16 cellular contexts compared by ENCODE assay signal in genomic region chr17:58001461-58002124, GRCh38. TPM values are rescaled to one million over a fixed set of nuclear protein-coding genes. Genes with fewer than 3 reads are reported as not detected.
DNase-seq lines count a peak whose midpoint lies in the region; ATAC-seq, FAIRE-seq and TF ChIP-seq lines count a peak whose summit lies in the region.
"Had no signal": no experiment of that assay in that cellular context is flagged by ENCODE, and none has a peak within 500 bp of the region (broad histone marks: within the 10 kb centered on the region; RNA-seq: fewer than 3 reads in every experiment).

No MANE protein-coding gene starts in this region.

- H3K36me3 Mint-ChIP-seq in activated T-cell treated with anti-CD3 and anti-CD28 coated beads, Interleukin-2, amount 50 U/mL, for 24 hours (ENCODE audit: low read depth) = peaks cover 100% of the 10 kb centered on the region
- H3K36me3 Mint-ChIP-seq in activated T-cell treated with anti-CD3 and anti-CD28 coated beads, Interleukin-2, amount 50 U/mL, for 4 hours (ENCODE audit: insufficient read depth) = peaks cover 45% of the 10 kb centered on the region
- peaks cover 73% of the 10 kb centered on the region for H3K36me3 Mint-ChIP-seq in HFFc6 (ENCODE audit: low read depth)
- H3K36me3 Mint-ChIP-seq in activated T-helper 17 cell treated with anti-CD3 and anti-CD28 coated beads, Interleukin-2, amount 50 U/mL, for 72 hours (ENCODE audit: low read depth) = peaks cover 100% of the 10 kb centered on the region
- peaks cover 50% of the 10 kb centered on the region for H3K36me3 Mint-ChIP-seq in natural killer cell treated with Interleukin-12 subunit alpha and Interleukin-12 subunit beta and Interleukin-15 and Interleukin-18, amount 100 ng/mL, for 72 hours

- H3K9me3 Mint-ChIP-seq in activated T-cell treated with anti-CD3 and anti-CD28 coated beads, Interleukin-2, amount 50 U/mL, for 24 hours = no peaks in the 10 kb centered on the region
- H3K9me3 Mint-ChIP-seq in activated T-cell treated with anti-CD3 and anti-CD28 coated beads, Interleukin-2, amount 50 U/mL, for 4 hours = no peaks in the 10 kb centered on the region
- no peaks in the 10 kb centered on the region for H3K9me3 Mint-ChIP-seq in HFFc6
- no peaks in the 10 kb centered on the region for H3K9me3 Mint-ChIP-seq in activated T-helper 17 cell treated with anti-CD3 and anti-CD28 coated beads, Interleukin-2, amount 50 U/mL, for 72 hours
- no peaks in the 10 kb centered on the region for H3K9me3 Mint-ChIP-seq in natural killer cell treated with Interleukin-12 subunit alpha and Interleukin-12 subunit beta and Interleukin-15 and Interleukin-18, amount 100 ng/mL, for 72 hours
- H3K9me3 Mint-ChIP-seq: activated naive CD4-positive, alpha-beta T cell treated with anti-CD3 and anti-CD28 coated beads, Interleukin-2, amount 50 U/mL, for 24 hours had no signal

- peak overlapping the region; percentile 81 for H3K27ac Mint-ChIP-seq in activated T-cell treated with anti-CD3 and anti-CD28 coated beads, Interleukin-2, amount 50 U/mL, for 24 hours
- peak overlapping the region; percentile 62; the same call in 1 of the 2 replicates for H3K27ac Mint-ChIP-seq in HFFc6
- H3K27ac Mint-ChIP-seq in activated T-helper 17 cell treated with anti-CD3 and anti-CD28 coated beads, Interleukin-2, amount 50 U/mL, for 72 hours = no peak overlapping the region
- peak overlapping the region; percentile 56 to 72 for H3K27ac Mint-ChIP-seq in natural killer cell treated with Interleukin-12 subunit alpha and Interleukin-12 subunit beta and Interleukin-15 and Interleukin-18, amount 100 ng/mL, for 72 hours

- no peak for DNase-seq in activated T-cell treated with anti-CD3 and anti-CD28 coated beads, Interleukin-2, amount 50 U/mL, for 24 hours
- no peak for DNase-seq in activated T-cell treated with anti-CD3 and anti-CD28 coated beads, Interleukin-2, amount 50 U/mL, for 4 hours
- DNase-seq in HFFc6 (no peak), HTR-8/SVneo (ENCODE audit: insufficient read length, low spot score) (no peak), HuH-7.5 (ENCODE audit: low spot score) (no peak)
- DNase-seq in natural killer cell treated with Interleukin-12 subunit alpha and Interleukin-12 subunit beta and Interleukin-15 and Interleukin-18, amount 100 ng/mL, for 72 hours (ENCODE audit: low spot score) = no peak
- DNase-seq: caudate nucleus; immature natural killer cell; SJCRH30; stimulated activated CD4-positive, alpha-beta T cell treated with anti-CD3 and anti-CD28 coated beads, Interleukin-4, amount 100 ng/mL, for 1 hour; transverse colon had no signal

- FAIRE-seq in HTR-8/SVneo (lab: Jason Lieb, UNC) = no peak
- FAIRE-seq: TTC549 had no signal

- H3K4me1 Mint-ChIP-seq in activated T-cell treated with anti-CD3 and anti-CD28 coated beads, Interleukin-2, amount 50 U/mL, for 24 hours (ENCODE audit: low read depth) = peaks cover 83% of the 10 kb centered on the region
- peaks cover 68% of the 10 kb centered on the region for H3K4me1 Mint-ChIP-seq in activated T-cell treated with anti-CD3 and anti-CD28 coated beads, Interleukin-2, amount 50 U/mL, for 4 hours (ENCODE audit: low read depth)
- H3K4me1 Mint-ChIP-seq in HFFc6 (ENCODE audit: low read depth) = peaks cover 65% of the 10 kb centered on the region
- peaks cover 42% of the 10 kb centered on the region for H3K4me1 Mint-ChIP-seq in activated T-helper 17 cell treated with anti-CD3 and anti-CD28 coated beads, Interleukin-2, amount 50 U/mL, for 72 hours
- peaks cover 42 to 49% of the 10 kb centered on the region in 2 donors for H3K4me1 Mint-ChIP-seq in natural killer cell treated with Interleukin-12 subunit alpha and Interleukin-12 subunit beta and Interleukin-15 and Interleukin-18, amount 100 ng/mL, for 72 hours (ENCODE audit: low read depth in 2 of 2)

- no peaks in the 10 kb centered on the region for H3K27me3 Mint-ChIP-seq in activated T-cell treated with anti-CD3 and anti-CD28 coated beads, Interleukin-2, amount 50 U/mL, for 24 hours
- no peaks in the 10 kb centered on the region for H3K27me3 Mint-ChIP-seq in activated T-cell treated with anti-CD3 and anti-CD28 coated beads, Interleukin-2, amount 50 U/mL, for 4 hours (ENCODE audit: low read depth)
- H3K27me3 Mint-ChIP-seq in HFFc6 (ENCODE audit: insufficient read depth) = peaks cover 3% of the 10 kb centered on the region; the same call in 1 of the 2 replicates
- no peaks in the 10 kb centered on the region for H3K27me3 Mint-ChIP-seq in activated T-helper 17 cell treated with anti-CD3 and anti-CD28 coated beads, Interleukin-2, amount 50 U/mL, for 72 hours
- H3K27me3 Mint-ChIP-seq in natural killer cell treated with Interleukin-12 subunit alpha and Interleukin-12 subunit beta and Interleukin-15 and Interleukin-18, amount 100 ng/mL, for 72 hours = no peaks in the 10 kb centered on the region
- H3K27me3 Mint-ChIP-seq: activated naive CD4-positive, alpha-beta T cell treated with anti-CD3 and anti-CD28 coated beads, Interleukin-2, amount 50 U/mL, for 24 hours had no signal

- ATAC-seq in activated T-cell treated with anti-CD3 and anti-CD28 coated beads, Interleukin-2, amount 50 U/mL, for 4 hours = no peak
- ATAC-seq in activated T-helper 17 cell treated with anti-CD3 and anti-CD28 coated beads, Interleukin-2, amount 50 U/mL, for 72 hours (replicated peaks) = no peak
- no peak for ATAC-seq in natural killer cell treated with Interleukin-12 subunit alpha and Interleukin-12 subunit beta and Interleukin-15 and Interleukin-18, amount 100 ng/mL, for 72 hours
- no peak for ATAC-seq in HG02678 (IDR thresholded peaks at IDR 0.05; ENCODE audit: unreplicated experiment)
- ATAC-seq: sciatic nerve had no signal

- TF ChIP-seq CTCF in HFFc6 (IDR thresholded peaks at IDR 0.05) = no peak

- peak overlapping the region; percentile 100 for H3K4me3 Mint-ChIP-seq in activated T-cell treated with anti-CD3 and anti-CD28 coated beads, Interleukin-2, amount 50 U/mL, for 24 hours
- no peak overlapping the region for H3K4me3 Mint-ChIP-seq in activated T-cell treated with anti-CD3 and anti-CD28 coated beads, Interleukin-2, amount 50 U/mL, for 4 hours
- H3K4me3 Mint-ChIP-seq in HFFc6 = no peak overlapping the region
- H3K4me3 Mint-ChIP-seq in activated T-helper 17 cell treated with anti-CD3 and anti-CD28 coated beads, Interleukin-2, amount 50 U/mL, for 72 hours = peak overlapping the region; percentile 100
- H3K4me3 Mint-ChIP-seq in natural killer cell treated with Interleukin-12 subunit alpha and Interleukin-12 subunit beta and Interleukin-15 and Interleukin-18, amount 100 ng/mL, for 72 hours = no peak overlapping the region
- H3K4me3 Mint-ChIP-seq: immature natural killer cell had no signal

RNA-seq across cellular contexts. Expression of gene SRSF1, which starts 5.5 kb away (rescaled TPM):
- 100 to 1,000 TPM; 588 to 666 (median 647) TPM for total RNA-seq in activated T-cell treated with anti-CD3 and anti-CD28 coated beads, Interleukin-2, amount 50 U/mL, for 4 hours
- total RNA-seq in HFFc6 (2021; fragmentation: NEBNext Ultra II Directional; extraction: Animal tissue kit (Norgen Biotek cat#: 25700)) = 100 to 1,000 TPM; 216 to 296 (median 271) TPM
- total RNA-seq in activated T-helper 17 cell treated with anti-CD3 and anti-CD28 coated beads, Interleukin-2, amount 50 U/mL, for 72 hours = 100 to 1,000 TPM; 276 to 391 TPM
- total RNA-seq in natural killer cell treated with Interleukin-12 subunit alpha and Interleukin-12 subunit beta and Interleukin-15 and Interleukin-18, amount 100 ng/mL, for 72 hours = 100 to 1,000 TPM; 327 to 426 TPM

RNA-seq across cellular contexts. Expression of gene VEZF1, which starts 13.5 kb away (rescaled TPM):
- total RNA-seq in activated T-cell treated with anti-CD3 and anti-CD28 coated beads, Interleukin-2, amount 50 U/mL, for 4 hours = 10 to 100 TPM; 23.8 to 25.1 (median 24.1) TPM
- 10 to 100 TPM; 41.7 to 56.5 (median 51.8) TPM for total RNA-seq in HFFc6 (2021; fragmentation: NEBNext Ultra II Directional; extraction: Animal tissue kit (Norgen Biotek cat#: 25700))
- 10 to 100 TPM; 21.4 to 29.6 TPM for total RNA-seq in activated T-helper 17 cell treated with anti-CD3 and anti-CD28 coated beads, Interleukin-2, amount 50 U/mL, for 72 hours
- total RNA-seq in natural killer cell treated with Interleukin-12 subunit alpha and Interleukin-12 subunit beta and Interleukin-15 and Interleukin-18, amount 100 ng/mL, for 72 hours = 10 to 100 TPM; 29.1 to 31.8 TPM

RNA-seq across cellular contexts. Expression of gene CUEDC1, which starts 46.4 kb away (rescaled TPM):
- total RNA-seq in activated T-cell treated with anti-CD3 and anti-CD28 coated beads, Interleukin-2, amount 50 U/mL, for 4 hours = under 1 TPM; 0.41 to 0.63 (median 0.58) TPM
- 10 to 100 TPM; 34.0 to 41.0 (median 34.9) TPM for total RNA-seq in HFFc6 (2021; fragmentation: NEBNext Ultra II Directional; extraction: Animal tissue kit (Norgen Biotek cat#: 25700))
- total RNA-seq in activated T-helper 17 cell treated with anti-CD3 and anti-CD28 coated beads, Interleukin-2, amount 50 U/mL, for 72 hours = under 1 TPM; 0.15 to 0.56 TPM
- total RNA-seq in natural killer cell treated with Interleukin-12 subunit alpha and Interleukin-12 subunit beta and Interleukin-15 and Interleukin-18, amount 100 ng/mL, for 72 hours = under 1 TPM in 1 of 2 donors, not detected in 1; 0.19 TPM

Comparison
In these comparisons a context has a peak if more than half of its experiments do, and no peak if none do; other contexts are left out.
1. H3K4me3 Mint-ChIP-seq: peak in activated T-cell treated with anti-CD3 and anti-CD28 coated beads, Interleukin-2, amount 50 U/mL, for 24 hours (single experiment) and activated T-helper 17 cell treated with anti-CD3 and anti-CD28 coated beads, Interleukin-2, amount 50 U/mL, for 72 hours (single experiment); none in activated T-cell treated with anti-CD3 and anti-CD28 coated beads, Interleukin-2, amount 50 U/mL, for 4 hours (single experiment), HFFc6 (single experiment) and natural killer cell treated with Interleukin-12 subunit alpha and Interleukin-12 subunit beta and Interleukin-15 and Interleukin-18, amount 100 ng/mL, for 72 hours (single experiment).
2. RNA of gene CUEDC1, which starts 46.4 kb away (total RNA-seq): 34.0 to 41.0 TPM in HFFc6; 0.41 to 0.63 TPM in activated T-cell treated with anti-CD3 and anti-CD28 coated beads, Interleukin-2, amount 50 U/mL, for 4 hours, 0.15 to 0.56 TPM in activated T-helper 17 cell treated with anti-CD3 and anti-CD28 coated beads, Interleukin-2, amount 50 U/mL, for 72 hours and 0.19 TPM in natural killer cell treated with Interleukin-12 subunit alpha and Interleukin-12 subunit beta and Interleukin-15 and Interleukin-18, amount 100 ng/mL, for 72 hours; every median in the first group is over 10 times any median in the second.